In the genomic region with DNA sequence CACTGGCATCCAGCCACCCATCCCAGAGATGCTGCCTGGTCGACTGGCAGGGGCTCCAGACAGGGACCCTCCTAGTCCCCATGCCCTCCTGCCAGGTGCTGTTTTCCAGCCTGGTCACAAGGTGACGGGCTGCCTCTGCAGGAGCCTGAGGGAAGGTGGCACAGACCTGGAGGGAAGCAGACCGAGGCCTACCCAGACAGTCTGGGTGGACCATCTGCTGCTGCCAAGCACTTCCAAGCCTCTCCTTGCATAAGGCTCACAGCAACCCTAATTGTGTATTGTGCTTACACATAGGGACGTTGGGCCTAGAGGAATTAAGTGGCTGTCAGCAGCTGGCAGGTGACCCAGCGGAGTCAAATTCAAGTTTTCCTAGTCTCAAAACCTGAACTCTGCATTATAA, we compare ENCODE assay signal across 19 cellular contexts.
DNase-seq lines count a peak whose midpoint lies in the region; ATAC-seq, FAIRE-seq and TF ChIP-seq lines count a peak whose summit lies in the region.
"Had no signal": no experiment of that assay in that cellular context is flagged by ENCODE, and none has a peak within 500 bp of the region (broad histone marks: within the 10 kb centered on the region; RNA-seq: fewer than 3 reads in every experiment).

No MANE protein-coding gene starts in this region.

- H3K36me3 Mint-ChIP-seq in natural killer cell = no peaks in the 10 kb centered on the region
- H3K36me3 Mint-ChIP-seq in activated T-helper 1 cell treated with anti-CD3 and anti-CD28 coated beads, Interleukin-12 subunit alpha, Interleukin-12 subunit beta, Interleukin-2, Interleukin-4 antibody, amounts not matched to agents 30 ng/mL and 10 ng/mL and 1 ng/mL, durations not matched to agents 14 hours and 24 hours and 36 hours (ENCODE audit: low read depth) = no peaks in the 10 kb centered on the region
- H3K36me3 Mint-ChIP-seq: CD4-positive, CD25-positive, alpha-beta regulatory T cell; CD8-positive, alpha-beta T cell had no signal

- peak overlapping the region in 1 of 2 experiments; percentile 33 for H3K4me3 ChIP-seq in mesenchymal stem cell (ENCODE audit: insufficient read depth in 1 of 2, low read depth in 1 of 2, low read length in 2 of 2)
- H3K4me3 ChIP-seq: BLaER1, GM12878, GM23338, HAP-1 had no signal

- no peak overlapping the region for H2BK12ac ChIP-seq in mesenchymal stem cell (ENCODE audit: low read length in 2 of 2)

- 50% methylated on average over 4 of the region's 5 CpGs for WGBS in mesenchymal stem cell

- no peaks in the 10 kb centered on the region for H3K79me1 ChIP-seq in mesenchymal stem cell (replicated peaks; ENCODE audit: low read length, poor library complexity, severe bottlenecking)

- no peak overlapping the region for H2BK120ac ChIP-seq in mesenchymal stem cell (ENCODE audit: low read depth, low read length)

- H3K9ac ChIP-seq in mesenchymal stem cell (ENCODE audit: low read length) = no peak overlapping the region
- H3K9ac ChIP-seq: BLaER1 had no signal

- H3K27ac ChIP-seq in mesenchymal stem cell (ENCODE audit: low read length, poor library complexity, severe bottlenecking) = no peak overlapping the region
- H3K27ac ChIP-seq: BLaER1, C4-2B had no signal

- H2BK15ac ChIP-seq in mesenchymal stem cell (ENCODE audit: low read depth, poor library complexity, severe bottlenecking) = no peak overlapping the region

- no peak overlapping the region for H3K23ac ChIP-seq in mesenchymal stem cell (ENCODE audit: low read length in 2 of 2)

- H2BK5ac ChIP-seq in mesenchymal stem cell (ENCODE audit: low read depth, low read length, poor library complexity, severe bottlenecking) = no peak overlapping the region

- H4K91ac ChIP-seq in mesenchymal stem cell (ENCODE audit: low read length) = peak overlapping the region; percentile 7

- H3K18ac ChIP-seq in mesenchymal stem cell (ENCODE audit: low read depth in 1 of 2, low read length in 2 of 2) = no peak overlapping the region

- H3K9me3 Mint-ChIP-seq in natural killer cell = no peaks in the 10 kb centered on the region
- no peaks in the 10 kb centered on the region for H3K9me3 Mint-ChIP-seq in activated T-helper 1 cell treated with anti-CD3 and anti-CD28 coated beads, Interleukin-12 subunit alpha, Interleukin-12 subunit beta, Interleukin-2, Interleukin-4 antibody, amounts not matched to agents 30 ng/mL and 10 ng/mL and 1 ng/mL, durations not matched to agents 14 hours and 24 hours and 36 hours
- H3K9me3 Mint-ChIP-seq: CD8-positive, alpha-beta T cell; HFFc6 had no signal

- H3K36me3 ChIP-seq in mesenchymal stem cell (ENCODE audit: control insufficient read depth in 1 of 2, insufficient read depth in 2 of 2, low read depth in 1 of 2, low read length in 2 of 2) = no peaks in the 10 kb centered on the region
- H3K36me3 ChIP-seq: BLaER1, HAP-1 had no signal

- DNase-seq in NCI-H524 (lab: John Stamatoyannopoulos, UW) = peak; percentile 94 to 98
- DNase-seq in cerebellar cortex (ENCODE audit: low spot score) = peak; percentile 66
- no peak for DNase-seq in mesenchymal stem cell
- DNase-seq in urothelium cell line (ENCODE audit: low spot score) = no peak
- DNase-seq in natural killer cell = no peak
- no peak for DNase-seq in activated T-helper 1 cell treated with anti-CD3 and anti-CD28 coated beads, Interleukin-12 subunit alpha, Interleukin-12 subunit beta, Interleukin-2, Interleukin-4 antibody, amounts not matched to agents 30 ng/mL and 10 ng/mL and 1 ng/mL, durations not matched to agents 14 hours and 24 hours and 36 hours (ENCODE audit: low spot score)
- no peak for DNase-seq in stimulated activated CD4-positive, alpha-beta T cell treated with anti-CD3 and anti-CD28 coated beads, Interleukin-1b, Interleukin-23, amount 100 ng/mL, for 48 hours
- DNase-seq: Caco-2; CD4-positive, CD25-positive, alpha-beta regulatory T cell; CD8-positive, alpha-beta T cell; DMS153; DND-41; GDM1; HFFc6 had no signal

- intact Hi-C loops in natural killer cell (cut with micrococcal nuclease) = no loop called here
- intact Hi-C loops in activated T-helper 1 cell treated with anti-CD3 and anti-CD28 coated beads, Interleukin-12 subunit alpha, Interleukin-12 subunit beta, Interleukin-2, Interleukin-4 antibody, amounts not matched to agents 30 ng/mL and 10 ng/mL and 1 ng/mL, durations not matched to agents 14 hours and 24 hours and 36 hours (cut with micrococcal nuclease) = no loop called here

- ATAC-seq in natural killer cell = no peak
- ATAC-seq: CD8-positive, alpha-beta T cell; GM12878; GM23338 had no signal

- no peak overlapping the region for H3K14ac ChIP-seq in mesenchymal stem cell (ENCODE audit: low read length in 2 of 2)

- no peaks in the 10 kb centered on the region for H3K9me3 ChIP-seq in mesenchymal stem cell (ENCODE audit: control insufficient read depth, low read length)
- H3K9me3 ChIP-seq: BLaER1, Caco-2, HAP-1 had no signal

- no peaks in the 10 kb centered on the region for H3K27me3 ChIP-seq in mesenchymal stem cell (ENCODE audit: control insufficient read depth in 1 of 2, insufficient read depth in 1 of 2, low read length in 2 of 2)
- H3K27me3 ChIP-seq: BLaER1 had no signal

- FAIRE-seq in urothelium cell line (lab: Jason Lieb, UNC) = peak; percentile 44
- FAIRE-seq: GM12878 had no signal

- no peak overlapping the region for H3K4ac ChIP-seq in mesenchymal stem cell (ENCODE audit: low read depth in 1 of 2, low read length in 2 of 2)

- no peak for TF ChIP-seq CTCF in natural killer cell (IDR thresholded peaks at IDR 0.05)

- H4K8ac ChIP-seq in mesenchymal stem cell (ENCODE audit: low read length) = no peak overlapping the region

- no peak overlapping the region for H3K27ac Mint-ChIP-seq in natural killer cell
- H3K27ac Mint-ChIP-seq in activated T-helper 1 cell treated with anti-CD3 and anti-CD28 coated beads, Interleukin-12 subunit alpha, Interleukin-12 subunit beta, Interleukin-2, Interleukin-4 antibody, amounts not matched to agents 30 ng/mL and 10 ng/mL and 1 ng/mL, durations not matched to agents 14 hours and 24 hours and 36 hours = no peak overlapping the region
- H3K27ac Mint-ChIP-seq: CD4-positive, CD25-positive, alpha-beta regulatory T cell; CD8-positive, alpha-beta T cell; GM23338; HFFc6 had no signal

- H3K4me3 Mint-ChIP-seq in natural killer cell = no peak overlapping the region
- H3K4me3 Mint-ChIP-seq in activated T-helper 1 cell treated with anti-CD3 and anti-CD28 coated beads, Interleukin-12 subunit alpha, Interleukin-12 subunit beta, Interleukin-2, Interleukin-4 antibody, amounts not matched to agents 30 ng/mL and 10 ng/mL and 1 ng/mL, durations not matched to agents 14 hours and 24 hours and 36 hours = no peak overlapping the region
- H3K4me3 Mint-ChIP-seq: CD4-positive, CD25-positive, alpha-beta regulatory T cell; CD8-positive, alpha-beta T cell; GM23338; HFFc6 had no signal

- no peak overlapping the region for H2AFZ ChIP-seq in mesenchymal stem cell (ENCODE audit: low read depth, low read length)
- H2AFZ ChIP-seq: GM23338 had no signal

- H3K4me1 Mint-ChIP-seq in natural killer cell = no peaks in the 10 kb centered on the region
- no peaks in the 10 kb centered on the region for H3K4me1 Mint-ChIP-seq in activated T-helper 1 cell treated with anti-CD3 and anti-CD28 coated beads, Interleukin-12 subunit alpha, Interleukin-12 subunit beta, Interleukin-2, Interleukin-4 antibody, amounts not matched to agents 30 ng/mL and 10 ng/mL and 1 ng/mL, durations not matched to agents 14 hours and 24 hours and 36 hours (ENCODE audit: low read depth)
- H3K4me1 Mint-ChIP-seq: CD4-positive, CD25-positive, alpha-beta regulatory T cell; GM23338 had no signal

- peaks cover 15 to 21% of the 10 kb centered on the region in 2 donors for H3K27me3 Mint-ChIP-seq in natural killer cell (ENCODE audit: low read depth in 2 of 2)
- no peaks in the 10 kb centered on the region for H3K27me3 Mint-ChIP-seq in activated T-helper 1 cell treated with anti-CD3 and anti-CD28 coated beads, Interleukin-12 subunit alpha, Interleukin-12 subunit beta, Interleukin-2, Interleukin-4 antibody, amounts not matched to agents 30 ng/mL and 10 ng/mL and 1 ng/mL, durations not matched to agents 14 hours and 24 hours and 36 hours (ENCODE audit: insufficient read depth)

- H2AK5ac ChIP-seq in mesenchymal stem cell (ENCODE audit: low read length, severe bottlenecking) = no peak overlapping the region

- no peaks in the 10 kb centered on the region for H3K4me1 ChIP-seq in mesenchymal stem cell (ENCODE audit: control insufficient read depth, insufficient read depth, low read depth, low read length)
- H3K4me1 ChIP-seq: BLaER1, Caco-2, HAP-1 had no signal

- H3K4me2 ChIP-seq in mesenchymal stem cell (ENCODE audit: low read length, poor library complexity, severe bottlenecking) = no peak overlapping the region
- H3K4me2 ChIP-seq: BLaER1, GM23338 had no signal

Comparison
In these comparisons a context has a peak if more than half of its experiments do, and no peak if none do; other contexts are left out.
1. DNase-seq: peak in NCI-H524 (2 of 2) and cerebellar cortex (single experiment); none in mesenchymal stem cell (single experiment), urothelium cell line (single experiment), natural killer cell (single experiment), activated T-helper 1 cell treated with anti-CD3 and anti-CD28 coated beads, Interleukin-12 subunit alpha, Interleukin-12 subunit beta, Interleukin-2, Interleukin-4 antibody, amounts not matched to agents 30 ng/mL and 10 ng/mL and 1 ng/mL, durations not matched to agents 14 hours and 24 hours and 36 hours (single experiment) and stimulated activated CD4-positive, alpha-beta T cell treated with anti-CD3 and anti-CD28 coated beads, Interleukin-1b, Interleukin-23, amount 100 ng/mL, for 48 hours (single experiment).